In genomic region chr10:123398180-123398591, GRCh38 we compare ENCODE assay signal across 12 cellular contexts.
DNase-seq lines count a peak whose midpoint lies in the region; ATAC-seq, FAIRE-seq and TF ChIP-seq lines count a peak whose summit lies in the region.
"Had no signal": no experiment of that assay in that cellular context is flagged by ENCODE, and none has a peak within 500 bp of the region (broad histone marks: within the 10 kb centered on the region; RNA-seq: fewer than 3 reads in every experiment).

No MANE protein-coding gene starts in this region.

- no peak overlapping the region for H3K4me3 Mint-ChIP-seq in stimulated activated naive CD8-positive, alpha-beta T cell treated with anti-CD3 and anti-CD28 coated beads, Interleukin-15, amount 100 ng/mL, for 72 hours
- H3K4me3 Mint-ChIP-seq in T-helper 17 cell = no peak overlapping the region
- H3K4me3 Mint-ChIP-seq: activated CD4-positive, alpha-beta memory T cell treated with anti-CD3 and anti-CD28 coated beads, Interleukin-2, amount 10 ng/mL, durations not matched to agents 7 days and 5 days had no signal

- H3K9ac ChIP-seq in kidney (ENCODE audit: low read length in 2 of 2) = no peak overlapping the region

- H3K9me3 Mint-ChIP-seq in stimulated activated naive CD8-positive, alpha-beta T cell treated with anti-CD3 and anti-CD28 coated beads, Interleukin-15, amount 100 ng/mL, for 72 hours = peaks cover 0 to 5% of the 10 kb centered on the region in 2 donors
- H3K9me3 Mint-ChIP-seq: activated CD4-positive, alpha-beta memory T cell treated with anti-CD3 and anti-CD28 coated beads, Interleukin-2, amount 10 ng/mL, durations not matched to agents 7 days and 5 days had no signal

- H3K27ac Mint-ChIP-seq in stimulated activated naive CD8-positive, alpha-beta T cell treated with anti-CD3 and anti-CD28 coated beads, Interleukin-15, amount 100 ng/mL, for 72 hours = no peak overlapping the region
- H3K27ac Mint-ChIP-seq in T-helper 17 cell = no peak overlapping the region
- H3K27ac Mint-ChIP-seq: activated CD4-positive, alpha-beta memory T cell treated with anti-CD3 and anti-CD28 coated beads, Interleukin-2, amount 10 ng/mL, durations not matched to agents 7 days and 5 days had no signal

- H3K27ac ChIP-seq in kidney (ENCODE audit: low read depth in 2 of 2, low read length in 2 of 2) = no peak overlapping the region
- H3K27ac ChIP-seq: A549 had no signal

- H3K27me3 Mint-ChIP-seq in stimulated activated naive CD8-positive, alpha-beta T cell treated with anti-CD3 and anti-CD28 coated beads, Interleukin-15, amount 100 ng/mL, for 72 hours = peaks cover 7% of the 10 kb centered on the region
- H3K27me3 Mint-ChIP-seq in T-helper 17 cell = no peaks in the 10 kb centered on the region
- H3K27me3 Mint-ChIP-seq: activated CD4-positive, alpha-beta memory T cell treated with anti-CD3 and anti-CD28 coated beads, Interleukin-2, amount 10 ng/mL, durations not matched to agents 7 days and 5 days had no signal

- H3K36me3 Mint-ChIP-seq in T-helper 17 cell (ENCODE audit: low read depth) = peaks cover 2% of the 10 kb centered on the region

- no peak overlapping the region for H3K4me3 ChIP-seq in kidney (ENCODE audit: low read length in 2 of 2)
- H3K4me3 ChIP-seq: A549 had no signal

- intact Hi-C loops in kidney (cut with DNase I) = no loop called here

- no peak for DNase-seq in stimulated activated naive CD8-positive, alpha-beta T cell treated with anti-CD3 and anti-CD28 coated beads, Interleukin-15, Interleukin-2, amounts not matched to agents 100 U/mL and 50 U/mL, for 24 hours
- no peak for DNase-seq in stimulated activated naive CD8-positive, alpha-beta T cell treated with anti-CD3 and anti-CD28 coated beads, Interleukin-15, amount 100 ng/mL, for 72 hours
- DNase-seq in T-helper 17 cell (no peak), kidney (no peak), occipital lobe (lab: John Stamatoyannopoulos, UW) (no peak)
- DNase-seq in activated CD8-positive, alpha-beta memory T cell treated with anti-CD3 and anti-CD28 coated beads, Interleukin-2, amount 50 U/mL, for 4 hours = no peak
- DNase-seq: activated CD4-positive, alpha-beta memory T cell treated with anti-CD3 and anti-CD28 coated beads, Interleukin-2, amount 10 ng/mL, durations not matched to agents 7 days and 5 days; stimulated activated CD8-positive, alpha-beta memory T cell treated with anti-CD3 and anti-CD28 coated beads, Interleukin-4, amount 100 ng/mL, for 48 hours had no signal

- no peak for TF ChIP-seq CTCF in kidney (IDR thresholded peaks at IDR 0.05; ENCODE audit: borderline replicate concordance, extremely low read depth, insufficient read depth)

- peak; percentile 25 for ATAC-seq in stimulated activated naive CD8-positive, alpha-beta T cell treated with anti-CD3 and anti-CD28 coated beads, Interleukin-15, Interleukin-2, amounts not matched to agents 100 U/mL and 50 U/mL, for 24 hours
- ATAC-seq in stimulated activated naive CD8-positive, alpha-beta T cell treated with anti-CD3 and anti-CD28 coated beads, Interleukin-15, amount 100 ng/mL, for 72 hours = no peak
- ATAC-seq in HG02623 (IDR thresholded peaks at IDR 0.05; ENCODE audit: unreplicated experiment) (peak; percentile 73), HG03520 (IDR thresholded peaks at IDR 0.05; ENCODE audit: unreplicated experiment) (peak; percentile 61), T-helper 17 cell (no peak)
- ATAC-seq: A549, sciatic nerve had no signal

- H3K36me3 ChIP-seq in kidney (ENCODE audit: control insufficient read depth in 1 of 2, insufficient read depth in 2 of 2, low read length in 2 of 2) = no peaks in the 10 kb centered on the region

- no peaks in the 10 kb centered on the region for H3K4me1 ChIP-seq in kidney (ENCODE audit: control insufficient read depth in 1 of 2, insufficient read depth in 1 of 2, low read depth in 1 of 2, low read length in 2 of 2)
- H3K4me1 ChIP-seq: A549 had no signal

- no peaks in the 10 kb centered on the region for H3K4me1 Mint-ChIP-seq in stimulated activated naive CD8-positive, alpha-beta T cell treated with anti-CD3 and anti-CD28 coated beads, Interleukin-15, amount 100 ng/mL, for 72 hours
- peaks cover 2% of the 10 kb centered on the region for H3K4me1 Mint-ChIP-seq in T-helper 17 cell
- H3K4me1 Mint-ChIP-seq: activated CD4-positive, alpha-beta memory T cell treated with anti-CD3 and anti-CD28 coated beads, Interleukin-2, amount 10 ng/mL, durations not matched to agents 7 days and 5 days had no signal

- FAIRE-seq in kidney (lab: Jason Lieb, UNC) = no peak
- FAIRE-seq: A549 had no signal

- H3K9me3 ChIP-seq in T-helper 17 cell (ENCODE audit: control insufficient read depth, low read length, poor library complexity, severe bottlenecking) (no peaks in the 10 kb centered on the region), kidney (ENCODE audit: control insufficient read depth in 1 of 2, low read length in 2 of 2) (peaks cover 0 to 4% of the 10 kb centered on the region in 2 donors)
- H3K9me3 ChIP-seq: A549 had no signal

Comparison
In these comparisons a context has a peak if more than half of its experiments do, and no peak if none do; other contexts are left out.
1. ATAC-seq: peak in stimulated activated naive CD8-positive, alpha-beta T cell treated with anti-CD3 and anti-CD28 coated beads, Interleukin-15, Interleukin-2, amounts not matched to agents 100 U/mL and 50 U/mL, for 24 hours (single experiment), HG02623 (single experiment) and HG03520 (single experiment); none in stimulated activated naive CD8-positive, alpha-beta T cell treated with anti-CD3 and anti-CD28 coated beads, Interleukin-15, amount 100 ng/mL, for 72 hours (single experiment) and T-helper 17 cell (single experiment).